In genomic region chr16:15435216-15435864, GRCh38 we compare ENCODE assay signal across 8 cellular contexts. TPM values are rescaled to one million over a fixed set of nuclear protein-coding genes. Genes with fewer than 3 reads are reported as not detected.
A peak's percentile ranks its signal among the peaks of the same experiment; 100 is the strongest.
DNase-seq lines count a peak whose midpoint lies in the region; ATAC-seq and TF ChIP-seq lines count a peak whose summit lies in the region.

No MANE protein-coding gene starts in this region.

- TF ChIP-seq POLR2A in upper lobe of left lung (IDR thresholded peaks at IDR 0.05), result no peak

- DNase-seq in cardiac muscle cell (ENCODE audit: low read depth in 1 of 2, low spot score in 1 of 2) (peak in 1 of 2 donors; percentile 4), cardiac septum (ENCODE audit: low spot score) (no peak), lung (ENCODE audit: low spot score) (no peak), upper lobe of left lung (peak in 1 of 2 donors; percentile 53), NCI-H128 (lab: John Stamatoyannopoulos, UW; ENCODE audit: unreplicated experiment) (no peak)

- TF ChIP-seq CTCF in cardiac muscle cell (IDR thresholded peaks at IDR 0.05; ENCODE audit: low read depth, low read length), result no peak
- no peak for TF ChIP-seq CTCF in brain (conservative IDR thresholded peaks at IDR 0.05)
- TF ChIP-seq CTCF in lung (IDR thresholded peaks at IDR 0.05; ENCODE audit: control extremely low read depth, extremely low read depth), result no peak
- no peak for TF ChIP-seq CTCF in upper lobe of left lung (IDR thresholded peaks at IDR 0.05)

- H3K4me1 ChIP-seq in cardiac muscle cell (ENCODE audit: low read depth) (peaks cover 4% of the 10 kb centered on the region), lung (ENCODE audit: control insufficient read depth in 2 of 2, insufficient read depth in 2 of 2, low read length in 2 of 2) (peaks cover 0 to 15% of the 10 kb centered on the region in 2 donors), upper lobe of left lung (peaks cover 0 to 17% (median 10%) of the 10 kb centered on the region in 4 donors)

- no peak for TF ChIP-seq EP300 in upper lobe of left lung (IDR thresholded peaks at IDR 0.05)

- no peaks in the 10 kb centered on the region for H3K9me3 Mint-ChIP-seq in brain

- WGBS in lung, 2 donors, result 10 to 15% methylated on average over 22 of the region's 22 CpGs
- WGBS in upper lobe of left lung, 2 donors, result 12 to 14% methylated on average over 15 to 20 of the region's 22 CpGs

- peaks cover 56% of the 10 kb centered on the region for H3K4me1 Mint-ChIP-seq in brain

- H3K36me3 Mint-ChIP-seq in brain, result no peaks in the 10 kb centered on the region

- peak overlapping the region; percentile 53 for H3K4me3 ChIP-seq in cardiac muscle cell
- H3K4me3 ChIP-seq in lung, result peak overlapping the region; percentile 52
- H3K4me3 ChIP-seq in upper lobe of left lung, result peak overlapping the region in 3 of 4 donors; percentile 58 to 67 (median 60)

- no peaks in the 10 kb centered on the region for H3K36me3 ChIP-seq in cardiac muscle cell
- H3K36me3 ChIP-seq in lung (ENCODE audit: control insufficient read depth in 2 of 2, insufficient read depth in 2 of 2, low read length in 2 of 2), result no peaks in the 10 kb centered on the region
- H3K36me3 ChIP-seq in upper lobe of left lung, result no peaks in the 10 kb centered on the region

- H3K9me3 ChIP-seq in cardiac muscle cell (ENCODE audit: low read depth) (no peaks in the 10 kb centered on the region), lung (ENCODE audit: control insufficient read depth in 2 of 2, insufficient read depth in 1 of 2, low read length in 1 of 2) (no peaks in the 10 kb centered on the region), upper lobe of left lung (no peaks in the 10 kb centered on the region)

- peak overlapping the region; percentile 86 to 94 (median 89) for H3K4me3 Mint-ChIP-seq in brain

- peaks cover 8% of the 10 kb centered on the region for H3K27me3 Mint-ChIP-seq in brain

- H3K27me3 ChIP-seq in cardiac muscle cell, result peaks cover 21% of the 10 kb centered on the region
- H3K27me3 ChIP-seq in lung (ENCODE audit: control insufficient read depth, insufficient read depth), result no peaks in the 10 kb centered on the region
- peaks cover 0 to 11% (median 0%) of the 10 kb centered on the region in 4 donors for H3K27me3 ChIP-seq in upper lobe of left lung

- intact Hi-C loops in cardiac septum (cut with DNase I), result no loop called here

- no peak for ATAC-seq in lung (ENCODE audit: insufficient read depth, low FRiP score)
- ATAC-seq in upper lobe of left lung (ENCODE audit: low FRiP score in 2 of 2), result peak in 1 of 2 donors; percentile 51
- no peak for ATAC-seq in GM21529 (IDR thresholded peaks at IDR 0.05; ENCODE audit: unreplicated experiment)
- ATAC-seq in GM18907 (IDR thresholded peaks at IDR 0.05; ENCODE audit: unreplicated experiment), result no peak

- no peak overlapping the region for H3K27ac ChIP-seq in cardiac muscle cell
- H3K27ac ChIP-seq in lung (ENCODE audit: low read depth in 1 of 2, low read length in 1 of 2), result peak overlapping the region in 1 of 2 donors; percentile 13
- peak overlapping the region in 3 of 4 donors; percentile 18 to 64 (median 53) for H3K27ac ChIP-seq in upper lobe of left lung

- H3K27ac Mint-ChIP-seq in brain, result peak overlapping the region; percentile 85 to 99 (median 94)

RNA-seq across cellular contexts. Expression of gene BMERB1, which starts 1.0 kb away (rescaled TPM):
- total RNA-seq in cardiac muscle cell, result 15.2 and 23.4 TPM in 2 replicates
- polyA plus RNA-seq in cardiac muscle cell, result 11.9 and 22.1 TPM in 2 replicates
- total RNA-seq in cardiac septum, result 70.3 TPM
- 181 TPM for polyA plus RNA-seq in brain (ENCODE audit: insufficient read depth, low read depth, low replicate concordance)
- 10 to 100 TPM in 1 of 2 donors, 1 to 10 TPM in 1; 9.0 to 17.5 TPM for total RNA-seq in lung
- 1 to 10 TPM; 5.6 to 6.7 TPM for polyA plus RNA-seq in lung
- total RNA-seq in upper lobe of left lung, result 10 to 100 TPM in 4 of 6 donors, 1 to 10 TPM in 2; 5.2 to 27.6 (median 16.1) TPM

RNA-seq across cellular contexts. Expression of gene MPV17L, which starts 39.8 kb away (rescaled TPM):
- total RNA-seq in cardiac muscle cell (1.3 and 1.4 TPM in 2 replicates), cardiac septum (5.4 TPM), lung (1 to 10 TPM; 1.0 to 7.0 TPM), upper lobe of left lung (1 to 10 TPM; 1.2 to 7.6 (median 2.4) TPM)
- polyA plus RNA-seq in cardiac muscle cell (1.0 and 1.8 TPM in 2 replicates), brain (ENCODE audit: insufficient read depth, low read depth, low replicate concordance) (2.1 TPM), lung (1 to 10 TPM; 1.1 to 1.3 TPM)

RNA-seq across cellular contexts. Expression of gene NPIPA5, which starts 57.2 kb away (rescaled TPM):
- total RNA-seq in cardiac muscle cell, result 3.8 and 5.8 TPM in 2 replicates
- polyA plus RNA-seq in cardiac muscle cell, result 6.5 and 7.4 TPM in 2 replicates
- total RNA-seq in cardiac septum, result 6.7 TPM
- polyA plus RNA-seq in brain (ENCODE audit: insufficient read depth, low read depth, low replicate concordance), result 12.2 TPM
- total RNA-seq in lung, result 1 to 10 TPM in 1 of 2 donors, not detected in 1; 8.3 TPM
- polyA plus RNA-seq in lung, result 10 to 100 TPM in 1 of 2 donors, 1 to 10 TPM in 1; 2.4 to 28.8 TPM
- 10 to 100 TPM in 2 of 6 donors, 1 to 10 TPM in 4; 5.2 to 17.3 (median 9.6) TPM for total RNA-seq in upper lobe of left lung
